13 cellular contexts compared by ENCODE assay signal in the genomic region with DNA sequence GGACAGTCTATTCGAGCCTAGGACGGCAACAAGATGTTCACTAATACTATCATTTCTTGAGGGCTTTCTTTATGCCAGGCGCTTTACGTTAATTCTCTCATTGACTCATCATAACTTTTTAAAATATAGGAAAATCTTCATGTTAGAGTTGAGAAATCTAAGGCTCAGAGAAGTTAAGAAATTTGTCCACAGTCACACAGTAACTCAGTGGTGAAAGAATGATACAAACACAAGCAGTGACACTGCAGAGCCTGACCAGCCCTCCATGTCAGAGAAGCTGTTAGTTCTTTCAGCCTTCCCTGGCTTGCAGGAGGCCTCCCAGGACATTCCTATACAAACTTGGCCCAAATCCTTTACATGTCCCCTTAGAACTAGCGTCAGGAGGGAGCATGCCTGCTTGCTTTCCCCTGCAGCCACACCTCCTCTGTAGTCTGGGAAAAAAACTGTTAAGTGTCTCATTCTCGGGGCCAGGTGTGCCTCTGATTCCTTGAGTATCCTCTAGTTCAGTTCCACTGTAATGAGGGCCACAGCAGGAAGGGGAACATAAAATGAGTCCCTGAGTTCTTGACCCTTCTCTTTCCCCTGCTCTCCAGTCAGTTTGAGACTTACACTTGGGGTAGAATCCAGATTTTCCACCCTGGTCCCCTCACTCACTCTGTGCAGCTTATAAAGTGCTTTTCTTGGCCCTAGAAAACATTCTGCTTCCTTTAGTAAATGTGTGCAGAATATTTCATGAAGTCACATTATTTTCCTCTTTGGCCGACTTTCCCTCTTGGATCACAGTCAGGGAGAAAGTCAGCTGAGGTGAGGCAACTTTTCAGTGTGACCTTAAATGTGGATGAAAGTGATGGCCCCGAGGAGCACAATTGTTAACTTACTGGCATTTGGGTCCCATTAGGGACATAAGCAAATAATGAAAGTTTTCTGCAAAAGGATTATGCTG.
DNase-seq lines count a peak whose midpoint lies in the region; ATAC-seq and TF ChIP-seq lines count a peak whose summit lies in the region.
"Had no signal": no experiment of that assay in that cellular context is flagged by ENCODE, and none has a peak within 500 bp of the region (broad histone marks: within the 10 kb centered on the region; RNA-seq: fewer than 3 reads in every experiment).

No MANE protein-coding gene starts in this region.

- TF ChIP-seq POLR2A in transverse colon (IDR thresholded peaks at IDR 0.05) (no peak), erythroblast (IDR thresholded peaks at IDR 0.05; ENCODE audit: low read length) (no peak)

- 53 to 69% methylated on average over 4 to 8 of the region's 8 CpGs for WGBS in transverse colon (ENCODE audit: low coverage in 1 of 2), 2 donors

- H3K27me3 ChIP-seq in muscle layer of colon (ENCODE audit: control insufficient read depth in 1 of 2, insufficient read depth in 2 of 2, low read length in 2 of 2) (no peaks in the 10 kb centered on the region), transverse colon (no peaks in the 10 kb centered on the region)
- H3K27me3 ChIP-seq: cardiac muscle cell, SJSA1 had no signal

- H3K27ac ChIP-seq in muscle layer of colon (ENCODE audit: low read depth, low read length) (peak overlapping the region; percentile 49), transverse colon (peak overlapping the region; percentile 36 to 69 (median 56))
- H3K27ac ChIP-seq: cardiac muscle cell, SJSA1 had no signal

- no peak overlapping the region for H3K9ac ChIP-seq in muscle layer of colon (ENCODE audit: low read length)

- no peak for TF ChIP-seq EP300 in transverse colon (IDR thresholded peaks at IDR 0.05; ENCODE audit: low read depth)

- H3K36me3 ChIP-seq in muscle layer of colon (ENCODE audit: insufficient read depth, low read length) (no peaks in the 10 kb centered on the region), transverse colon (no peaks in the 10 kb centered on the region)
- H3K36me3 ChIP-seq: SJSA1 had no signal

- intact Hi-C loops in transverse colon (cut with DNase I; ENCODE audit: low total_unique reads) = no loop called here

- H3K4me3 ChIP-seq in muscle layer of colon (ENCODE audit: low read depth in 1 of 2, low read length in 2 of 2) = no peak overlapping the region
- no peak overlapping the region for H3K4me3 ChIP-seq in transverse colon
- H3K4me3 ChIP-seq: cardiac muscle cell, SJSA1 had no signal

- TF ChIP-seq CTCF in transverse colon (IDR thresholded peaks at IDR 0.05) = no peak

- in situ Hi-C loops in transverse colon (cut with MboI; ENCODE audit: low pct_ligation_motif_present in 1 of 4, low pct_unique_long_range_greater_than_20kb in 1 of 4, low sequenced_read_pairs in 3 of 4) = no loop called here

- peak; percentile 51 for DNase-seq in activated CD8-positive, alpha-beta memory T cell treated with anti-CD3 and anti-CD28 coated beads for 24 hours
- no peak for DNase-seq in activated CD8-positive, alpha-beta memory T cell treated with anti-CD3 and anti-CD28 coated beads, Interleukin-2, amount 50 U/mL, for 4 hours
- DNase-seq in fibroblast of gingiva (ENCODE audit: low read depth) = peak; percentile 67
- no peak for DNase-seq in transverse colon
- DNase-seq in erythroblast (lab: John Stamatoyannopoulos, UW) = no peak
- no peak for DNase-seq in NCI-H2029 (lab: John Stamatoyannopoulos, UW)
- DNase-seq: activated CD4-positive, alpha-beta T cell treated with anti-CD3 and anti-CD28 coated beads, Interleukin-2, amount 10 ng/mL, durations not matched to agents 7 days and 5 days; hippocampal formation; NCI-H446 treated with DMSO at 0.1 percent for 48 hours had no signal

- ATAC-seq in GM18517 (IDR thresholded peaks at IDR 0.05; ENCODE audit: unreplicated experiment) = no peak

- H3K9me3 ChIP-seq in muscle layer of colon (ENCODE audit: low read length) (no peaks in the 10 kb centered on the region), transverse colon (no peaks in the 10 kb centered on the region)
- H3K9me3 ChIP-seq: SJSA1 had no signal

- H3K4me1 ChIP-seq in muscle layer of colon (ENCODE audit: insufficient read depth, low read length) = peaks cover 29% of the 10 kb centered on the region
- peaks cover 0 to 41% (median 17%) of the 10 kb centered on the region in 4 donors for H3K4me1 ChIP-seq in transverse colon

Comparison
In these comparisons a context has a peak if more than half of its experiments do, and no peak if none do; other contexts are left out.
1. DNase-seq: peak in activated CD8-positive, alpha-beta memory T cell treated with anti-CD3 and anti-CD28 coated beads for 24 hours (single experiment) and fibroblast of gingiva (single experiment); none in activated CD8-positive, alpha-beta memory T cell treated with anti-CD3 and anti-CD28 coated beads, Interleukin-2, amount 50 U/mL, for 4 hours (single experiment), transverse colon (single experiment), erythroblast (0 of 2) and NCI-H2029 (single experiment).